Comparison of ENCODE assay signal across 16 cellular contexts in the genomic region with DNA sequence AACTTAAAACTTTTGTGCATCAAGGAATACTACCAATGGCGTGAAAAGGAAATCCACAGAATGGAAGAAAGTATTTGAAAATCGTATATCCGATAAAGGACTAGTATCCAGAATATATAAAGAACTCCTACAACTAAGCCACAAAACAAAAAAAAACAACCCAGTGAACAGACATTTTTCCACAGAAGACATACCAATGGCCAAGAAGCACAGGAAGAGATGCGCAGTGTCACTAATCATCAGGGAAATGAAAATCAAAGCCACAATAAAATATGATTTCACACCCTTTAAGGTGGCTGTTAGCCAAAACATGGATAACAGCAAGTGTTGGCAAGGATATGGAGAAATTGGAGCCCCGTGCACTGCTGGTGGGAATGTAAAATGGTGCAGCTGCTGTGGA.
"Had no signal": no experiment of that assay in that cellular context is flagged by ENCODE, and none has a peak within 500 bp of the region (broad histone marks: within the 10 kb centered on the region; RNA-seq: fewer than 3 reads in every experiment).

No MANE protein-coding gene starts in this region.

- H3K4me3 Mint-ChIP-seq: activated T-cell treated with anti-CD3 and anti-CD28 coated beads, Interleukin-2, amount 50 U/mL, for 24 hours; WTC11 had no signal

- ATAC-seq: right lobe of liver, WTC11 had no signal

- H3K36me3 Mint-ChIP-seq: activated naive CD8-positive, alpha-beta T cell had no signal

- H3K36me3 ChIP-seq: ovary, right lobe of liver had no signal

- H3K27ac Mint-ChIP-seq: WTC11 had no signal

- H3K27me3 Mint-ChIP-seq: activated CD4-positive, alpha-beta memory T cell treated with anti-CD3 and anti-CD28 coated beads, Interleukin-2, amount 10 ng/mL, durations not matched to agents 7 days and 5 days; activated naive CD8-positive, alpha-beta T cell; activated T-cell treated with anti-CD3 and anti-CD28 coated beads, Interleukin-2, amount 50 U/mL, for 24 hours had no signal

- H3K4me3 ChIP-seq: ovary, right lobe of liver had no signal

- H3K27me3 ChIP-seq: ovary, right lobe of liver had no signal

- DNase-seq: activated CD4-positive, alpha-beta memory T cell treated with anti-CD3 and anti-CD28 coated beads, Interleukin-2, amount 10 ng/mL, durations not matched to agents 7 days and 5 days; activated CD4-positive, alpha-beta T cell treated with anti-CD3 and anti-CD28 coated beads for 4 hours; amniotic stem cell; central memory CD4-positive, alpha-beta T cell; cortex of kidney; effector CD4-positive, alpha-beta T cell; foreskin fibroblast; hypothalamus; stimulated activated CD4-positive, alpha-beta T cell treated with anti-CD3 and anti-CD28 coated beads, Interleukin-1b, Interleukin-23, amount 100 ng/mL, for 48 hours had no signal

- H3K27ac ChIP-seq: ovary, right lobe of liver had no signal

- H3K4me1 ChIP-seq: right lobe of liver had no signal

- FAIRE-seq: endothelial cell of umbilical vein, TTC549 had no signal

- H3K4me1 Mint-ChIP-seq: WTC11 had no signal

- H3K9me3 ChIP-seq: ovary, right lobe of liver had no signal
